ENCODE assay signal across 8 cellular contexts in the genomic region with DNA sequence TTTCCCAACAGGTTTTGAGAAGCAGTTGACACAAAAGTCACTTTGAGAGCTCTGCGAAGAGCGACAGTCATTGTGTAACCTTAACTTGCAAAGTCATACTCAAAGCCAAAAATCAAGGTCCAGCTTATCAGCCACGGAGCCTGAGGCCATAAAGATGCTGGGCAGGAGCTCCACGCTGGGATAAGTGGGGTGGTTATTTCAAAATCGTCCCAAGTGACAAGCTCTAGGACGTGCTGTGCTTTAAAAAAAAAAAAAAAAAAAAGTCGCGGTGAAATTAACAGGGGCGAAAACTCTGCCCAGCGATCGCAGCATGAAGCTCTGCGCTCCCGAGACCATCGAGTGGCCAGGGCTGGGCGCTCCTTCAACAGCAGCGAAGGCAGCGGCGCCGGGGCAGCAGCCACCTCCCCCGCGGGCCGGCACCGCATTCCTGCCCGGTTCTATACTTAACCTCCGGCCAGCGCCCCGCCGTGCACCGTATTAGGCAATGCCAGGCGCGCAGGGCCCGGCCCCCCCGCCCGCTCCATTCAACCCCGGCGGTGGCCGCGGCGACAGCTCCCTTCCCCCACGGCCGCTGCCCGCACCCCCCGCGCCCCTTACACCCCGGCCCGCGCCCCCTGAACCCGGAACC. TPM values are rescaled to one million over a fixed set of nuclear protein-coding genes. Genes with fewer than 3 reads are reported as not detected.
DNase-seq lines count a peak whose midpoint lies in the region; ATAC-seq and TF ChIP-seq lines count a peak whose summit lies in the region.

No MANE protein-coding gene starts in this region.

- 3 to 4% methylated on average over 27 to 32 of the region's 48 CpGs for whole genome bisulfite sequencing in thyroid gland, 2 donors

- no peak for TF ChIP-seq POLR2A in thyroid gland (IDR thresholded peaks at IDR 0.05)

- no peak for TF ChIP-seq CTCF in thyroid gland (IDR thresholded peaks at IDR 0.05)

- peak overlapping the region; percentile 79 to 91 (median 79) for H3K4me3 ChIP-seq in thyroid gland (replicated peaks in 1 of 3)

- DNase-seq in SHP77 (lab: John Stamatoyannopoulos, UW) (peak; percentile 10 to 46), SHP77 treated with DMSO at 0.1 percent for 48 hours (lab: John Stamatoyannopoulos, UW) (no peak), NOMO-1 (lab: John Stamatoyannopoulos, UW; ENCODE audit: unreplicated experiment in 2 of 2) (peak; percentile 55 to 64), fibroblast of peridontal ligament (ENCODE audit: extremely low read depth) (peak; percentile 42), thyroid gland (peak; percentile 91 to 92)
- peak in 2 of 10 donors; percentile 9 to 19 for DNase-seq in naive thymus-derived CD8-positive, alpha-beta T cell

- H3K9me3 ChIP-seq in thyroid gland: no peaks in the 10 kb centered on the region

- H3K36me3 Mint-ChIP-seq in activated T-helper 17 cell treated with anti-CD3 and anti-CD28 coated beads, Interleukin-2, amount 50 U/mL, for 72 hours (ENCODE audit: low read depth): no peaks in the 10 kb centered on the region
- no peaks in the 10 kb centered on the region for H3K36me3 Mint-ChIP-seq in naive thymus-derived CD8-positive, alpha-beta T cell

- peak; percentile 34 for ATAC-seq in HG02852 (IDR thresholded peaks at IDR 0.05; ENCODE audit: unreplicated experiment)
- ATAC-seq in activated T-helper 17 cell treated with anti-CD3 and anti-CD28 coated beads, Interleukin-2, amount 50 U/mL, for 72 hours (replicated peaks): peak; percentile 53
- ATAC-seq in naive thymus-derived CD8-positive, alpha-beta T cell: peak; percentile 31 to 46

- no peaks in the 10 kb centered on the region for H3K27me3 ChIP-seq in thyroid gland

- peaks cover 0 to 3% of the 10 kb centered on the region in 2 donors for H3K4me1 ChIP-seq in thyroid gland

- POLR2A ChIA-PET in naive thymus-derived CD8-positive, alpha-beta T cell (lab: Charles Lee): interaction anchor here (1.0 kb wide), 1 partner anchor 27 kb away, joined by 8 read pairs; a partner anchor contains a TSS

- no peaks in the 10 kb centered on the region for H3K36me3 ChIP-seq in thyroid gland

- no peaks in the 10 kb centered on the region for H3K4me1 Mint-ChIP-seq in activated T-helper 17 cell treated with anti-CD3 and anti-CD28 coated beads, Interleukin-2, amount 50 U/mL, for 72 hours
- peaks cover 0 to 9% (median 7%) of the 10 kb centered on the region in 4 donors for H3K4me1 Mint-ChIP-seq in naive thymus-derived CD8-positive, alpha-beta T cell

- H3K27me3 Mint-ChIP-seq in activated T-helper 17 cell treated with anti-CD3 and anti-CD28 coated beads, Interleukin-2, amount 50 U/mL, for 72 hours: peaks cover 8% of the 10 kb centered on the region
- H3K27me3 Mint-ChIP-seq in naive thymus-derived CD8-positive, alpha-beta T cell: peaks cover 0 to 17% (median 15%) of the 10 kb centered on the region in 5 donors

- H3K4me3 Mint-ChIP-seq in activated T-helper 17 cell treated with anti-CD3 and anti-CD28 coated beads, Interleukin-2, amount 50 U/mL, for 72 hours: peak overlapping the region; percentile 25
- peak overlapping the region; percentile 50 to 87 (median 64) for H3K4me3 Mint-ChIP-seq in naive thymus-derived CD8-positive, alpha-beta T cell

- peak overlapping the region; percentile 84 to 94 (median 84) for H3K27ac ChIP-seq in thyroid gland

- H3K9me3 Mint-ChIP-seq in activated T-helper 17 cell treated with anti-CD3 and anti-CD28 coated beads, Interleukin-2, amount 50 U/mL, for 72 hours: no peaks in the 10 kb centered on the region
- no peaks in the 10 kb centered on the region for H3K9me3 Mint-ChIP-seq in naive thymus-derived CD8-positive, alpha-beta T cell

- intact Hi-C loops in thyroid gland (cut with DNase I): no loop called here

- no peak overlapping the region for H3K27ac Mint-ChIP-seq in activated T-helper 17 cell treated with anti-CD3 and anti-CD28 coated beads, Interleukin-2, amount 50 U/mL, for 72 hours
- no peak overlapping the region for H3K27ac Mint-ChIP-seq in naive thymus-derived CD8-positive, alpha-beta T cell

RNA-seq across cellular contexts. Expression of a gene that starts 0.7 kb away (rescaled TPM):
- total RNA-seq in activated T-helper 17 cell treated with anti-CD3 and anti-CD28 coated beads, Interleukin-2, amount 50 U/mL, for 72 hours: 1 to 10 TPM; 1.6 to 3.5 TPM
- 1 to 10 TPM in 1 of 2 experiments, under 1 TPM in 1; 0.63 to 1.4 TPM for total RNA-seq in naive thymus-derived CD8-positive, alpha-beta T cell
- polyA plus RNA-seq in naive thymus-derived CD8-positive, alpha-beta T cell: under 1 TPM; 0.17 to 0.53 (median 0.26) TPM
- 10 to 100 TPM in 2 of 4 donors, 1 to 10 TPM in 2; 8.9 to 19.2 (median 13.6) TPM for total RNA-seq in thyroid gland

RNA-seq across cellular contexts. Expression of a gene that starts 27.4 kb away (rescaled TPM):
- total RNA-seq in activated T-helper 17 cell treated with anti-CD3 and anti-CD28 coated beads, Interleukin-2, amount 50 U/mL, for 72 hours: 10 to 100 TPM; 27.0 to 35.4 TPM
- 10 to 100 TPM; 19.5 to 23.8 TPM for total RNA-seq in naive thymus-derived CD8-positive, alpha-beta T cell
- 1 to 10 TPM; 5.9 to 8.3 (median 7.4) TPM for polyA plus RNA-seq in naive thymus-derived CD8-positive, alpha-beta T cell
- 10 to 100 TPM; 19.4 to 23.6 (median 21.8) TPM for total RNA-seq in thyroid gland
